ENCODE assay signal across 8 cellular contexts in genomic region chr22:38953577-38954413, GRCh38. TPM values are rescaled to one million over a fixed set of nuclear protein-coding genes. Genes with fewer than 3 reads are reported as not detected.
DNase-seq lines count a peak whose midpoint lies in the region; ATAC-seq and TF ChIP-seq lines count a peak whose summit lies in the region.

No MANE protein-coding gene starts in this region.

- TF ChIP-seq CTCF in upper lobe of left lung (IDR thresholded peaks at IDR 0.05) (no peak), omental fat pad (IDR thresholded peaks at IDR 0.05) (no peak)

- H3K27me3 ChIP-seq in upper lobe of left lung: no peaks in the 10 kb centered on the region

- ATAC-seq in GM18907 (IDR thresholded peaks at IDR 0.05; ENCODE audit: unreplicated experiment) (peak; percentile 61), HG03045 (IDR thresholded peaks at IDR 0.05; ENCODE audit: unreplicated experiment) (peak; percentile 79), upper lobe of left lung (ENCODE audit: low FRiP score in 2 of 2) (peak; percentile 8 to 56), omental fat pad (ENCODE audit: low FRiP score) (no peak)
- ATAC-seq in activated CD4-positive, CD25-positive, alpha-beta regulatory T cell treated with anti-CD3 and anti-CD28 coated beads, Interleukin-2, amount 50 U/mL, for 24 hours: peak; percentile 98 to 99

- peak overlapping the region; percentile 80 to 85 (median 82) for H3K27ac ChIP-seq in upper lobe of left lung

- H3K4me3 ChIP-seq in upper lobe of left lung: no peak overlapping the region

- 60 to 63% methylated on average over 9 to 15 of the region's 15 CpGs for WGBS in upper lobe of left lung, 2 donors

- H3K4me1 ChIP-seq in upper lobe of left lung: peaks cover 0 to 10% (median 5%) of the 10 kb centered on the region in 4 donors

- no peaks in the 10 kb centered on the region for H3K36me3 ChIP-seq in upper lobe of left lung

- DNase-seq in islet precursor cell (peak; percentile 45), upper lobe of left lung (peak in 1 of 2 donors; percentile 80), NCI-H2081 treated with DMSO at 0.1 percent for 48 hours (lab: John Stamatoyannopoulos, UW) (no peak), NCI-H2227 treated with DMSO at 0.1 percent for 48 hours (lab: John Stamatoyannopoulos, UW) (no peak), omental fat pad (ENCODE audit: low spot score) (no peak)

- no peaks in the 10 kb centered on the region for H3K9me3 ChIP-seq in upper lobe of left lung

- TF ChIP-seq POLR2A in upper lobe of left lung (IDR thresholded peaks at IDR 0.05): peak in 1 of 4 donors; percentile 44

- no peak for TF ChIP-seq EP300 in upper lobe of left lung (IDR thresholded peaks at IDR 0.05)

RNA-seq across cellular contexts. Expression of gene APOBEC3A, which starts 3.6 kb away (rescaled TPM):
- total RNA-seq in upper lobe of left lung (10 to 100 TPM in 3 of 6 donors, 1 to 10 TPM in 3; 3.0 to 27.3 (median 8.3) TPM), omental fat pad (10 to 100 TPM in 1 of 4 donors, 1 to 10 TPM in 3; 2.7 to 47.4 (median 4.9) TPM)

RNA-seq across cellular contexts. Expression of gene APOBEC3B, which starts 28.4 kb away (rescaled TPM):
- total RNA-seq in upper lobe of left lung (1 to 10 TPM in 3 of 6 donors, under 1 TPM in 1, not detected in 2; 0.89 to 5.8 (median 1.5) TPM), omental fat pad (1 to 10 TPM in 2 of 4 donors, not detected in 2; 1.1 to 2.2 TPM)
